Comparison of ENCODE assay signal across 1 cellular context in genomic region chr20:58714923-58715708, GRCh38.
TF ChIP-seq lines count a peak whose summit lies in the region.

No MANE protein-coding gene starts in this region.

TF ChIP-seq in WTC11, 78 proteins besides CTCF, POLR2A, EP300 and RAD21 (continued from another document):
- no peak for TF ChIP-seq ZMAT4 (CRISPR knock-in tag; IDR thresholded peaks at IDR 0.05)
- no peak for TF ChIP-seq ATF3 (CRISPR knock-in tag; conservative IDR thresholded peaks at IDR 0.05)
- TF ChIP-seq NR1H2 (CRISPR knock-in tag; IDR thresholded peaks at IDR 0.05): no peak
- TF ChIP-seq AR (CRISPR knock-in tag; IDR thresholded peaks at IDR 0.05): no peak
- no peak for TF ChIP-seq ZNF219 (CRISPR knock-in tag; IDR thresholded peaks at IDR 0.05; ENCODE audit: borderline replicate concordance)
